ENCODE assay signal across 27 cellular contexts in genomic region chr10:74415440-74415839, GRCh38.
"Had no signal": no experiment of that assay in that cellular context is flagged by ENCODE, and none has a peak within 500 bp of the region (broad histone marks: within the 10 kb centered on the region; RNA-seq: fewer than 3 reads in every experiment).

No MANE protein-coding gene starts in this region.

- ATAC-seq: left ventricle myocardium superior; lower lobe of right lung; naive thymus-derived CD8-positive, alpha-beta T cell; sciatic nerve; stimulated activated naive CD8-positive, alpha-beta T cell treated with anti-CD3 and anti-CD28 coated beads, Interleukin-15, amount 100 ng/mL, for 72 hours; upper lobe of right lung had no signal

- FAIRE-seq: endothelial cell of umbilical vein, frontal cortex, keratinocyte had no signal

- DNase-seq: dermis blood vessel endothelial cell; effector memory CD4-positive, alpha-beta T cell; hypothalamus; immature natural killer cell; left ventricle myocardium superior; lower lobe of right lung; naive thymus-derived CD8-positive, alpha-beta T cell; nephron progenitor cell; nucleus accumbens; ovary; stimulated activated CD4-positive, alpha-beta T cell treated with anti-CD3 and anti-CD28 coated beads, Interleukin-12 subunit alpha, Interleukin-12 subunit beta, amount 100 ng/mL, for 4 hours; stimulated activated CD4-positive, alpha-beta T cell treated with anti-CD3 and anti-CD28 coated beads, Interleukin-1b, Interleukin-23, amount 100 ng/mL, for 48 hours; stimulated activated CD4-positive, alpha-beta T cell treated with anti-CD3 and anti-CD28 coated beads, Interleukin-4, amount 100 ng/mL, for 1 hour; stimulated activated CD8-positive, alpha-beta memory T cell treated with anti-CD3 and anti-CD28 coated beads, Interleukin-4, amount 100 ng/mL, for 48 hours; stimulated activated naive CD4-positive, alpha-beta T cell; stimulated activated naive CD8-positive, alpha-beta T cell treated with anti-CD3 and anti-CD28 coated beads, Interleukin-15, amount 100 ng/mL, for 72 hours; transverse colon; upper lobe of right lung; uterus had no signal

- H3K4me3 ChIP-seq: coronary artery, esophagus muscularis mucosa, lower lobe of right lung, ovary, smooth muscle cell, suprapubic skin, transverse colon, upper lobe of right lung, uterus had no signal
